2 cellular contexts compared by ENCODE assay signal in the genomic region with DNA sequence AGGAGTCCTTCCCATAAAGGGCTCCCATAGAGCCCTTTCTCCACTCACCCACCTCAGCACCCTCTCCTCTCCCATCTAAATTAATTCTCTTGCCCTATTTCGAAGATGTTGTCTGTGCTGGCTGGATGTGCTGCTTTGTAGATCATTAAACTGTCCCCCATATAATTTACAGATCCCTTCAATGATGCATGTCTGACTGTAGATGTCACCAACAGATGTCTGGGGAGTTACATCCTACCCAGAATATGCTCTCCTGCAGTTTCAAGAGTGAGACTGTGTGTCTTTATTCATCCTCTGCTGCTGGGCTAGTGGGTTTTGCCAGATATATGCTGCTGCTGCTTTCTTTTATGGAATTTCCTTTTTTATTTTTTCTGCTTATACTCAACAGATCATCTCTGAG.
TF ChIP-seq lines count a peak whose summit lies in the region.

No MANE protein-coding gene starts in this region.

TF ChIP-seq in GM12878, 131 proteins besides CTCF, POLR2A, EP300 and RAD21:
- TF ChIP-seq SRF (IDR thresholded peaks at IDR 0.05; ENCODE audit: low read depth in 2 of 2, low read length in 2 of 2) = no peak
- no peak for TF ChIP-seq TCF3 (IDR thresholded peaks at IDR 0.05; ENCODE audit: borderline replicate concordance, insufficient read depth, low read depth, low read length)
- no peak for TF ChIP-seq ASH2L (IDR thresholded peaks at IDR 0.05; ENCODE audit: borderline replicate concordance, low read depth)
- TF ChIP-seq RB1 (IDR thresholded peaks at IDR 0.05; ENCODE audit: borderline replicate concordance) = no peak

TF ChIP-seq in GM12891, 5 proteins besides CTCF, POLR2A, EP300 and RAD21:
- TF ChIP-seq POU2F2 (IDR thresholded peaks at IDR 0.05; ENCODE audit: low read depth, low read length) (no peak), SPI1 (IDR thresholded peaks at IDR 0.05; ENCODE audit: low read depth, low read length) (no peak), TAF1 (IDR thresholded peaks at IDR 0.05; ENCODE audit: low read depth, low read length) (no peak), POLR2AphosphoS5 (IDR thresholded peaks at IDR 0.05; ENCODE audit: low read depth, low read length) (no peak), PAX5 (IDR thresholded peaks at IDR 0.05; ENCODE audit: insufficient read depth, low read length, severe bottlenecking) (no peak)
